ENCODE assay signal across 17 cellular contexts in genomic region chr17:74825003-74825627, GRCh38. TPM values are rescaled to one million over a fixed set of nuclear protein-coding genes. Genes with fewer than 3 reads are reported as not detected.
DNase-seq lines count a peak whose midpoint lies in the region; ATAC-seq and TF ChIP-seq lines count a peak whose summit lies in the region.
"Had no signal": no experiment of that assay in that cellular context is flagged by ENCODE, and none has a peak within 500 bp of the region (broad histone marks: within the 10 kb centered on the region; RNA-seq: fewer than 3 reads in every experiment).

No MANE protein-coding gene starts in this region.

- DNase-seq in NCI-H748 (lab: John Stamatoyannopoulos, UW; ENCODE audit: unreplicated experiment) (peak; percentile 7), NCI-H748 treated with DMSO at 0.1 percent for 48 hours (lab: John Stamatoyannopoulos, UW) (no peak), NCI-H524 (lab: John Stamatoyannopoulos, UW) (peak; percentile 59 to 80), endodermal cell (no peak), thyroid gland (peak; percentile 81 to 87), NK-92 (lab: John Stamatoyannopoulos, UW; ENCODE audit: unreplicated experiment) (no peak)
- no peak for DNase-seq in effector CD8-positive, alpha-beta T cell (lab: John Stamatoyannopoulos, UW)
- DNase-seq: Caco-2, DND-41, GF-D8, NCI-H526, Peyer's patch, Right ventricle myocardium superior, SK-N-SH had no signal

- peak overlapping the region; percentile 24 for H3K27ac ChIP-seq in endodermal cell (ENCODE audit: low read depth, low read length)
- H3K27ac ChIP-seq in thyroid gland: peak overlapping the region in 1 of 3 donors; percentile 75
- H3K27ac ChIP-seq: A549, Peyer's patch had no signal

- peaks cover 17% of the 10 kb centered on the region for H3K36me3 Mint-ChIP-seq in endodermal cell (ENCODE audit: low read depth)

- H3K9ac ChIP-seq in endodermal cell (ENCODE audit: extremely low read depth, low read length, poor library complexity, severe bottlenecking): no peak overlapping the region
- H3K9ac ChIP-seq: SK-N-SH had no signal

- no peaks in the 10 kb centered on the region for H3K27me3 ChIP-seq in endodermal cell (ENCODE audit: control insufficient read depth, insufficient read depth, low read length, poor library complexity, severe bottlenecking)
- no peaks in the 10 kb centered on the region for H3K27me3 ChIP-seq in thyroid gland
- H3K27me3 ChIP-seq: Peyer's patch had no signal

- no peak overlapping the region for H3K4me3 Mint-ChIP-seq in endodermal cell
- H3K4me3 Mint-ChIP-seq: GM23338 had no signal

- no peaks in the 10 kb centered on the region for H3K9me3 Mint-ChIP-seq in endodermal cell
- H3K9me3 Mint-ChIP-seq: GM23338 had no signal

- TF ChIP-seq CTCF in endodermal cell (conservative IDR thresholded peaks at IDR 0.05) (no peak), thyroid gland (IDR thresholded peaks at IDR 0.05) (peak in 2 of 6 experiments; percentile 3 to 17)

- no peaks in the 10 kb centered on the region for H3K9me3 ChIP-seq in endodermal cell (ENCODE audit: control insufficient read depth, low read length)
- no peaks in the 10 kb centered on the region for H3K9me3 ChIP-seq in thyroid gland
- H3K9me3 ChIP-seq: A549, Caco-2, Peyer's patch, SK-N-SH had no signal

- no peak for ATAC-seq in GM18861 (IDR thresholded peaks at IDR 0.05; ENCODE audit: unreplicated experiment)
- ATAC-seq: A549, GM23338 had no signal

- WGBS in endodermal cell (ENCODE audit: insufficient coverage in 1 of 2, insufficient read length in 1 of 2), 2 experiments: 90 to 92% methylated on average over 5 to 11 of the region's 11 CpGs
- WGBS in thyroid gland, 2 donors: 50 to 68% methylated on average over 10 to 11 of the region's 11 CpGs

- no peak for TF ChIP-seq POLR2A in thyroid gland (IDR thresholded peaks at IDR 0.05)

- H3K4me3 ChIP-seq in endodermal cell (ENCODE audit: low read length): no peak overlapping the region
- no peak overlapping the region for H3K4me3 ChIP-seq in thyroid gland (replicated peaks in 1 of 3)
- H3K4me3 ChIP-seq: A549, GM23338, Peyer's patch had no signal

- intact Hi-C loops in thyroid gland (cut with DNase I): no loop called here

- H3K27me3 Mint-ChIP-seq in endodermal cell (ENCODE audit: insufficient read depth): no peaks in the 10 kb centered on the region

- H3K4me1 Mint-ChIP-seq in endodermal cell: no peaks in the 10 kb centered on the region
- H3K4me1 Mint-ChIP-seq: GM23338 had no signal

- H3K4me1 ChIP-seq in endodermal cell (ENCODE audit: control insufficient read depth, insufficient read depth, low read length): no peaks in the 10 kb centered on the region
- H3K4me1 ChIP-seq in thyroid gland: peaks cover 57 to 81% of the 10 kb centered on the region in 2 donors
- H3K4me1 ChIP-seq: A549, Caco-2, Peyer's patch had no signal

- H3K36me3 ChIP-seq in endodermal cell (ENCODE audit: control insufficient read depth, insufficient read depth, low read length): peaks cover 5% of the 10 kb centered on the region
- H3K36me3 ChIP-seq in thyroid gland: no peaks in the 10 kb centered on the region
- H3K36me3 ChIP-seq: Peyer's patch had no signal

- H3K27ac Mint-ChIP-seq in endodermal cell: no peak overlapping the region
- H3K27ac Mint-ChIP-seq: GM23338 had no signal

RNA-seq across cellular contexts. Expression of gene GRIN2C, which starts 34.6 kb away (rescaled TPM):
- total RNA-seq in endodermal cell (under 1 TPM; 0.24 to 0.31 TPM), thyroid gland (100 to 1,000 TPM in 2 of 4 donors, 10 to 100 TPM in 2; 63.4 to 120 (median 94.0) TPM)
- polyA plus RNA-seq in endodermal cell (2013, experiment 1 of 2): 0.36 TPM
- polyA plus RNA-seq in endodermal cell (2013, experiment 2 of 2): 0.33 TPM

RNA-seq across cellular contexts. Expression of gene FDXR, which starts 47.7 kb away (rescaled TPM):
- 10 to 100 TPM; 17.3 to 19.4 TPM for total RNA-seq in endodermal cell
- polyA plus RNA-seq in endodermal cell (2013, experiment 1 of 2): 14.8 TPM
- 13.9 TPM for polyA plus RNA-seq in endodermal cell (2013, experiment 2 of 2)
- 10 to 100 TPM in 2 of 4 donors, 1 to 10 TPM in 2; 5.9 to 18.6 (median 10.2) TPM for total RNA-seq in thyroid gland

RNA-seq across cellular contexts. Expression of gene NAT9, which starts 49.0 kb away (rescaled TPM):
- total RNA-seq in endodermal cell: 10 to 100 TPM; 58.3 to 77.3 TPM
- 52.6 TPM for polyA plus RNA-seq in endodermal cell (2013, experiment 1 of 2)
- 39.7 TPM for polyA plus RNA-seq in endodermal cell (2013, experiment 2 of 2)
- 10 to 100 TPM; 33.1 to 46.5 (median 41.4) TPM for total RNA-seq in thyroid gland

Comparison
In these comparisons a context has a peak if more than half of its experiments do, and no peak if none do; other contexts are left out.
1. DNase-seq: peak in NCI-H748 (single experiment), NCI-H524 (2 of 2) and thyroid gland (2 of 2); none in NCI-H748 treated with DMSO at 0.1 percent for 48 hours (single experiment), endodermal cell (single experiment), effector CD8-positive, alpha-beta T cell (single experiment) and NK-92 (single experiment).
2. RNA of gene GRIN2C, which starts 34.6 kb away (total RNA-seq): 63.4 to 120 TPM in thyroid gland; 0.24 to 0.31 TPM in endodermal cell; every median in the first group is over 10 times any median in the second.